3 cellular contexts compared by ENCODE assay signal in genomic region chr4:26307027-26307426, GRCh38.
TF ChIP-seq lines count a peak whose summit lies in the region.

No MANE protein-coding gene starts in this region.

TF ChIP-seq in SK-N-SH, 30 proteins besides CTCF, POLR2A, EP300 and RAD21:
- TF ChIP-seq REST (IDR thresholded peaks at IDR 0.05; ENCODE audit: low read depth, low read length) (no peak), TCF12 (IDR thresholded peaks at IDR 0.05) (no peak), RFX5 (IDR thresholded peaks at IDR 0.05; ENCODE audit: low read length) (no peak), TEAD4 (IDR thresholded peaks at IDR 0.05; ENCODE audit: borderline replicate concordance, insufficient read depth) (no peak), MAX (IDR thresholded peaks at IDR 0.05; ENCODE audit: low read depth) (no peak), RXRA (IDR thresholded peaks at IDR 0.05; ENCODE audit: borderline replicate concordance, low read depth) (no peak), JUND (IDR thresholded peaks at IDR 0.05) (no peak), IRF3 (IDR thresholded peaks at IDR 0.05; ENCODE audit: low read depth, low read length) (no peak), CHD2 (IDR thresholded peaks at IDR 0.05; ENCODE audit: low read length, partially characterized antibody) (no peak), YY1 (IDR thresholded peaks at IDR 0.05; ENCODE audit: low read depth) (no peak), FOXJ3 (CRISPR knock-in tag; IDR thresholded peaks at IDR 0.05) (no peak), NFIC (IDR thresholded peaks at IDR 0.05; ENCODE audit: borderline replicate concordance) (no peak), NRF1 (IDR thresholded peaks at IDR 0.05; ENCODE audit: low read depth, low read length) (no peak)

TF ChIP-seq in SK-N-SH treated with all-trans-retinoic acid at 6 μM for 48 hours, 23 proteins besides CTCF, POLR2A, EP300 and RAD21:
- TF ChIP-seq CSDC2 (CRISPR knock-in tag; IDR thresholded peaks at IDR 0.05) = no peak
- no peak for TF ChIP-seq ESRRG (CRISPR knock-in tag; IDR thresholded peaks at IDR 0.05)
- TF ChIP-seq ISL1 (CRISPR knock-in tag; IDR thresholded peaks at IDR 0.05) = no peak
- TF ChIP-seq ZNF8 (CRISPR knock-in tag; IDR thresholded peaks at IDR 0.05) = no peak
- no peak for TF ChIP-seq BACH2 (CRISPR knock-in tag; IDR thresholded peaks at IDR 0.05; ENCODE audit: borderline replicate concordance)
- no peak for TF ChIP-seq PATZ1 (CRISPR knock-in tag; IDR thresholded peaks at IDR 0.05; ENCODE audit: borderline replicate concordance)
- no peak for TF ChIP-seq GLIS3 (CRISPR knock-in tag; IDR thresholded peaks at IDR 0.05)
- TF ChIP-seq ZNF565 (CRISPR knock-in tag; conservative IDR thresholded peaks at IDR 0.05; ENCODE audit: low read depth) = no peak
- no peak for TF ChIP-seq POU6F1 (CRISPR knock-in tag; IDR thresholded peaks at IDR 0.05; ENCODE audit: borderline replicate concordance, low read depth)
- TF ChIP-seq TSHZ2 (CRISPR knock-in tag; IDR thresholded peaks at IDR 0.05) = no peak
- no peak for TF ChIP-seq RARB (CRISPR knock-in tag; IDR thresholded peaks at IDR 0.05)
- no peak for TF ChIP-seq ZFP3 (CRISPR knock-in tag; IDR thresholded peaks at IDR 0.05)
- TF ChIP-seq OSR1 (CRISPR knock-in tag; IDR thresholded peaks at IDR 0.05) = no peak

TF ChIP-seq in H1, 55 proteins besides CTCF, POLR2A, EP300 and RAD21:
- TF ChIP-seq SIN3A (conservative IDR thresholded peaks at IDR 0.05 in 1 of 2, IDR thresholded peaks at IDR 0.05 in 1 of 2; ENCODE audit: low read depth in 1 of 2, low read length in 2 of 2) = no peak
- no peak for TF ChIP-seq CEBPB (IDR thresholded peaks at IDR 0.05; ENCODE audit: low read depth, low read length)
- no peak for TF ChIP-seq CREB1 (IDR thresholded peaks at IDR 0.05)
- no peak for TF ChIP-seq JUND (IDR thresholded peaks at IDR 0.05; ENCODE audit: low read length)
- no peak for TF ChIP-seq SP2 (IDR thresholded peaks at IDR 0.05; ENCODE audit: low read length)
- no peak for TF ChIP-seq KDM5A (IDR thresholded peaks at IDR 0.05; ENCODE audit: low read length)
- TF ChIP-seq ZNF274 (IDR thresholded peaks at IDR 0.05; ENCODE audit: borderline replicate concordance, extremely low read depth, low read length) = no peak
- no peak for TF ChIP-seq CHD1 (IDR thresholded peaks at IDR 0.05; ENCODE audit: low read depth, low read length)
- TF ChIP-seq SRF (IDR thresholded peaks at IDR 0.05; ENCODE audit: low read depth, low read length) = no peak
- TF ChIP-seq MAX (IDR thresholded peaks at IDR 0.05) = no peak
